ENCODE assay signal across 8 cellular contexts in the genomic region with DNA sequence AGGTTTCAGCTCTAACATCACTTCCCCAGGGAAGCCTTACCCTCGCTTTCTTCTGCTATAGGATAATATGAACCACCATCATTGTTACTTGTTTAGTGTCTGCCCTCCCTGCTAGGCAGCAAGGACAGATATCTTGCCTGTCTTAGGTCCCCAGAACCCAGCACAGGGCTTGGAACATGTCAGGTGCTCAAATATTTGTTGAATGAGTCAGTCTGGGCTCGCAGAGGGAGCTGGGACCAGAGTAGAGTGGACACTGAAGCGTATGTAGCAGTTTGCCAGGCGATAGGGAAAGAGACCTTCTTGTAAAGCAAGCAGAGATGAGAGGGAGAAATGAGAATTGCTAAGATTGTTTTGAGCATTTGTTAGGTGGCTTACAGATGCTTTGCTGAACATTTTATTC. TPM values are rescaled to one million over a fixed set of nuclear protein-coding genes. Genes with fewer than 3 reads are reported as not detected.
DNase-seq lines count a peak whose midpoint lies in the region; ATAC-seq and TF ChIP-seq lines count a peak whose summit lies in the region.

No MANE protein-coding gene starts in this region.

- intact Hi-C loops in mammary epithelial cell (cut with micrococcal nuclease): loop anchor here (1.0 to 2.0 kb wide), 2 partner anchors 12 to 18 kb away; partner anchors contain the start of genes B3GNT8, BCKDHA and EXOSC5

- CTCF ChIA-PET in mammary epithelial cell (lab: Charles Lee; ENCODE audit: low non-redundant PET): no interaction called here

- TF ChIP-seq CTCF in KMS-11 (conservative IDR thresholded peaks at IDR 0.05; ENCODE audit: low read depth, low read length): no peak
- no peak for TF ChIP-seq CTCF in mammary epithelial cell (conservative IDR thresholded peaks at IDR 0.05 in 1 of 2, IDR thresholded peaks at IDR 0.05 in 1 of 2; ENCODE audit: extremely low read depth in 1 of 2, insufficient read depth in 1 of 2, low read depth in 1 of 2, low read length in 2 of 2)
- no peak for TF ChIP-seq CTCF in liver (IDR thresholded peaks at IDR 0.05; ENCODE audit: low read depth, low read length, missing input control)

- H3K4me2 ChIP-seq in KMS-11 (peak overlapping the region; percentile 88), mammary epithelial cell (ENCODE audit: insufficient read depth, low read depth, low read length) (peak overlapping the region; percentile 29)

- H3K36me3 Mint-ChIP-seq in activated naive CD4-positive, alpha-beta T cell treated with anti-CD3 and anti-CD28 coated beads, Interleukin-2, amount 50 U/mL, for 72 hours: peaks cover 1 to 7% of the 10 kb centered on the region in 2 donors

- H3K27me3 ChIP-seq in KMS-11 (ENCODE audit: insufficient read depth, low read depth) (no peaks in the 10 kb centered on the region), mammary epithelial cell (ENCODE audit: insufficient read depth, low read length) (no peaks in the 10 kb centered on the region), liver (ENCODE audit: control insufficient read depth in 4 of 4, insufficient read depth in 4 of 4, low read length in 3 of 4) (no peaks in the 10 kb centered on the region), H7 (ENCODE audit: control insufficient read depth, insufficient read depth, low read length) (no peaks in the 10 kb centered on the region)

- BruUV-seq in mammary epithelial cell (replicated peaks; lab: Mats Ljungman, UMichigan): no TSS peak

- H4K20me1 ChIP-seq in KMS-11 (ENCODE audit: insufficient read depth): no peaks in the 10 kb centered on the region
- no peaks in the 10 kb centered on the region for H4K20me1 ChIP-seq in mammary epithelial cell (ENCODE audit: insufficient read depth, low read length)

- H2AFZ ChIP-seq in KMS-11 (ENCODE audit: low read depth) (peak overlapping the region; percentile 25; the same call in 1 of the 2 replicates), mammary epithelial cell (ENCODE audit: low read depth, low read length) (peak overlapping the region; percentile 10)

- H3K9me3 ChIP-seq in mammary epithelial cell (replicated peaks; ENCODE audit: insufficient read depth, low read length) (no peaks in the 10 kb centered on the region), liver (ENCODE audit: control insufficient read depth in 4 of 4, low read length in 3 of 4) (no peaks in the 10 kb centered on the region)

- H3K4me1 ChIP-seq in KMS-11 (ENCODE audit: low read depth, poor library complexity, severe bottlenecking) (peaks cover 62% of the 10 kb centered on the region), mammary epithelial cell (ENCODE audit: insufficient read depth, low read length) (peaks cover 22% of the 10 kb centered on the region), liver (ENCODE audit: control insufficient read depth in 4 of 4, insufficient read depth in 4 of 4, low read length in 3 of 4) (peaks cover 9 to 17% (median 11%) of the 10 kb centered on the region in 4 donors)

- ATAC-seq in activated naive CD4-positive, alpha-beta T cell treated with anti-CD3 and anti-CD28 coated beads, Interleukin-2, amount 50 U/mL, for 72 hours: no peak

- H3K27ac ChIP-seq in KMS-11 (peak overlapping the region; percentile 90), mammary epithelial cell (ENCODE audit: insufficient read depth, low read depth, low read length) (no peak overlapping the region), liver (ENCODE audit: low read depth in 1 of 2, low read length in 2 of 2) (peak overlapping the region in 1 of 2 donors; percentile 64)

- no peaks in the 10 kb centered on the region for H3K9me3 Mint-ChIP-seq in activated naive CD4-positive, alpha-beta T cell treated with anti-CD3 and anti-CD28 coated beads, Interleukin-2, amount 50 U/mL, for 72 hours

- no peak overlapping the region for H3K4me3 ChIP-seq in KMS-11 (IDR thresholded peaks at IDR 0.05; ENCODE audit: insufficient read depth, low read depth, low read length)
- no peak overlapping the region for H3K4me3 ChIP-seq in mammary epithelial cell (replicated peaks in 1 of 3; ENCODE audit: insufficient read depth in 1 of 3, low read depth in 2 of 3, low read length in 3 of 3)
- no peak overlapping the region for H3K4me3 ChIP-seq in liver (ENCODE audit: low read depth in 1 of 3, low read length in 3 of 3)
- no peak overlapping the region for H3K4me3 ChIP-seq in H7 (ENCODE audit: insufficient read depth, low read depth, low read length)

- in situ Hi-C loops in ACHN (cut with HindIII; ENCODE audit: low pct_ligation_motif_present, low pct_unique_long_range_greater_than_20kb, low sequenced_read_pairs): no loop called here
- in situ Hi-C loops in mammary epithelial cell (cut with MboI; ENCODE audit: low sequenced_read_pairs in 2 of 2): no loop called here

- WGBS in mammary epithelial cell (ENCODE audit: low coverage, missing lambda C conversion rate): 29% methylated on average over 4 of the region's 4 CpGs
- WGBS in liver: 40% methylated on average over 4 of the region's 4 CpGs

- DNase-seq in ACHN (peak; percentile 67), mammary epithelial cell (peak; percentile 58), H7 (no peak), SKM-1 (lab: John Stamatoyannopoulos, UW; ENCODE audit: unreplicated experiment) (no peak)
- no peak for DNase-seq in activated naive CD4-positive, alpha-beta T cell treated with anti-CD3 and anti-CD28 coated beads, Interleukin-2, amount 50 U/mL, for 72 hours (ENCODE audit: low spot score in 2 of 2)
- DNase-seq in NK-92 treated with Interleukin-12 subunit alpha and Interleukin-12 subunit beta, amount 100 ng/mL, for 24 hours (lab: John Stamatoyannopoulos, UW): no peak

- H3K36me3 ChIP-seq in KMS-11 (ENCODE audit: insufficient read depth): no peaks in the 10 kb centered on the region
- H3K36me3 ChIP-seq in mammary epithelial cell (ENCODE audit: insufficient read depth, low read length): no peaks in the 10 kb centered on the region
- peaks cover 5 to 24% (median 11%) of the 10 kb centered on the region in 4 donors for H3K36me3 ChIP-seq in liver (ENCODE audit: control insufficient read depth in 4 of 4, insufficient read depth in 3 of 4, low read depth in 1 of 4, low read length in 3 of 4)
- peaks cover 2% of the 10 kb centered on the region; the same call in 1 of the 2 replicates for H3K36me3 ChIP-seq in H7 (replicated peaks; ENCODE audit: control insufficient read depth, insufficient read depth, low read length)

- H3K9ac ChIP-seq in KMS-11 (peak overlapping the region; percentile 69), mammary epithelial cell (ENCODE audit: insufficient read depth, low read length) (no peak overlapping the region), liver (ENCODE audit: low read depth in 1 of 2, low read length in 2 of 2) (no peak overlapping the region)

- dilution Hi-C loops in mammary epithelial cell (cut with HindIII; ENCODE audit: low sequenced_read_pairs): no loop called here

- H3K79me2 ChIP-seq in KMS-11 (ENCODE audit: insufficient read depth, low read depth) (no peaks in the 10 kb centered on the region; the same call in 1 of the 2 replicates), mammary epithelial cell (ENCODE audit: insufficient read depth, low read length) (no peaks in the 10 kb centered on the region)

- H3K27ac Mint-ChIP-seq in activated naive CD4-positive, alpha-beta T cell treated with anti-CD3 and anti-CD28 coated beads, Interleukin-2, amount 50 U/mL, for 72 hours: peak overlapping the region in 1 of 2 donors; percentile 76

- no peak for TF ChIP-seq RAD21 in liver (IDR thresholded peaks at IDR 0.05)

TF ChIP-seq in liver, 16 proteins besides CTCF, POLR2A, EP300 and RAD21 (continues in another document):
- TF ChIP-seq HNF4A (conservative IDR thresholded peaks at IDR 0.05): peak in 1 of 2 donors; percentile 9
- TF ChIP-seq, protein P1, sequence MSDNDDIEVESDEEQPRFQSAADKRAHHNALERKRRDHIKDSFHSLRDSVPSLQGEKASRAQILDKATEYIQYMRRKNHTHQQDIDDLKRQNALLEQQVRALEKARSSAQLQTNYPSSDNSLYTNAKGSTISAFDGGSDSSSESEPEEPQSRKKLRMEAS (IDR thresholded peaks at IDR 0.05): no peak
- TF ChIP-seq JUND (IDR thresholded peaks at IDR 0.05): peak; percentile 96 to 99
- no peak for TF ChIP-seq GABPA (IDR thresholded peaks at IDR 0.05 in 1 of 2, conservative IDR thresholded peaks at IDR 0.05 in 1 of 2)
- TF ChIP-seq HNF4G (IDR thresholded peaks at IDR 0.05): no peak
- no peak for TF ChIP-seq FOXA2 (IDR thresholded peaks at IDR 0.05)
- TF ChIP-seq NR2F2 (IDR thresholded peaks at IDR 0.05): no peak

RNA-seq across cellular contexts. Expression of gene BCKDHA, which starts 11.7 kb away (rescaled TPM):
- total RNA-seq in mammary epithelial cell (10 to 100 TPM; 13.5 to 36.5 TPM), liver (10 to 100 TPM; 38.5 to 43.1 TPM)
- polyA plus RNA-seq in mammary epithelial cell (25.1 TPM), liver (10 to 100 TPM; 84.3 to 91.4 TPM)
- polyA minus RNA-seq in mammary epithelial cell: 27.0 TPM
- total RNA-seq in activated naive CD4-positive, alpha-beta T cell treated with anti-CD3 and anti-CD28 coated beads, Interleukin-2, amount 50 U/mL, for 72 hours: 10 to 100 TPM; 19.8 to 27.2 TPM
- total RNA-seq in H7 (2014; rRNA removed; shearing (Covaris generic)): 36.0 and 53.1 TPM in 2 replicates

RNA-seq across cellular contexts. Expression of gene EXOSC5, which starts 12.1 kb away (rescaled TPM):
- total RNA-seq in mammary epithelial cell (10 to 100 TPM; 16.5 to 17.3 TPM), liver (10 to 100 TPM in 1 of 2 donors, 1 to 10 TPM in 1; 8.3 to 11.5 TPM)
- polyA plus RNA-seq in mammary epithelial cell (26.3 TPM), liver (10 to 100 TPM; 26.2 to 26.7 TPM)
- 26.2 TPM for polyA minus RNA-seq in mammary epithelial cell
- total RNA-seq in activated naive CD4-positive, alpha-beta T cell treated with anti-CD3 and anti-CD28 coated beads, Interleukin-2, amount 50 U/mL, for 72 hours: 10 to 100 TPM; 44.7 to 61.1 TPM
- total RNA-seq in H7 (2014; rRNA removed; shearing (Covaris generic)): 79.6 and 83.0 TPM in 2 replicates

RNA-seq across cellular contexts. Expression of gene B3GNT8, which starts 17.9 kb away (rescaled TPM):
- total RNA-seq in mammary epithelial cell (1 to 10 TPM; 5.2 to 5.8 TPM), liver (1 to 10 TPM in 1 of 2 donors, under 1 TPM in 1; 0.50 to 2.3 TPM)
- polyA plus RNA-seq in mammary epithelial cell (0.93 TPM), liver (under 1 TPM; 0.14 to 0.82 TPM)
- 0.67 TPM for polyA minus RNA-seq in mammary epithelial cell
- under 1 TPM; 0.19 to 0.55 TPM for total RNA-seq in activated naive CD4-positive, alpha-beta T cell treated with anti-CD3 and anti-CD28 coated beads, Interleukin-2, amount 50 U/mL, for 72 hours
- total RNA-seq in H7 (2014; rRNA removed; shearing (Covaris generic)): 1.9 and 5.3 TPM in 2 replicates

RNA-seq across cellular contexts. Expression of gene DMAC2, which starts 30.4 kb away (rescaled TPM):
- total RNA-seq in mammary epithelial cell (10 to 100 TPM; 39.2 to 50.6 TPM), liver (10 to 100 TPM; 17.1 to 19.7 TPM)
- polyA plus RNA-seq in mammary epithelial cell (76.9 TPM), liver (10 to 100 TPM; 28.6 to 28.8 TPM)
- 50.3 TPM for polyA minus RNA-seq in mammary epithelial cell
- total RNA-seq in activated naive CD4-positive, alpha-beta T cell treated with anti-CD3 and anti-CD28 coated beads, Interleukin-2, amount 50 U/mL, for 72 hours: 10 to 100 TPM; 46.7 to 58.5 TPM
- total RNA-seq in H7 (2014; rRNA removed; shearing (Covaris generic)): 80.0 and 96.0 TPM in 2 replicates

RNA-seq across cellular contexts. Expression of gene TMEM91, which starts 33.0 kb away (rescaled TPM):
- 1 to 10 TPM; 5.7 to 7.5 TPM for total RNA-seq in mammary epithelial cell
- 4.0 TPM for polyA plus RNA-seq in mammary epithelial cell
- 2.1 TPM for polyA minus RNA-seq in mammary epithelial cell
- 1 to 10 TPM; 2.8 to 3.1 TPM for total RNA-seq in liver
- polyA plus RNA-seq in liver: 1 to 10 TPM; 1.6 to 4.0 TPM
- 10 to 100 TPM in 1 of 2 donors, 1 to 10 TPM in 1; 8.2 to 11.0 TPM for total RNA-seq in activated naive CD4-positive, alpha-beta T cell treated with anti-CD3 and anti-CD28 coated beads, Interleukin-2, amount 50 U/mL, for 72 hours
- 8.4 and 13.3 TPM in 2 replicates for total RNA-seq in H7 (2014; rRNA removed; shearing (Covaris generic))

Comparison
In these comparisons a context has a peak if more than half of its experiments do, and no peak if none do; other contexts are left out.
1. DNase-seq: peak in ACHN (single experiment) and mammary epithelial cell (single experiment); none in activated naive CD4-positive, alpha-beta T cell treated with anti-CD3 and anti-CD28 coated beads, Interleukin-2, amount 50 U/mL, for 72 hours (0 of 2), H7 (single experiment), SKM-1 (single experiment) and NK-92 treated with Interleukin-12 subunit alpha and Interleukin-12 subunit beta, amount 100 ng/mL, for 24 hours (single experiment).